In the genomic region with DNA sequence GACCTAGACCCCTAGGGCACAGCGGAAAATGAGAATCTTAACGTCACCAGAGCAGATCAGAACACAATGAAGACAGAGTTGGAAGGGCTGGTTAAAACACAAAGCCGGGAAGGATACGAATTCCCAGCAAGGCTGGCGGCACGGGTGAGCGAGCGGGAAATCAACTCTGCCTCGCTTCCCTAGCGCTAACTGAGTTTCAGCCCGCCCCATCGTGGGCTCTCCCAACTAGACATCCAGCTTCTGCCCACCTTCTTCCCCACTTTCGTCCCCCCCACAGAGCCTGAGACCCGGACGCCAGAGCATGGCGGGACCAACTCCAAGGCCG, we compare ENCODE assay signal across 8 cellular contexts. TPM values are rescaled to one million over a fixed set of nuclear protein-coding genes. Genes with fewer than 3 reads are reported as not detected.
DNase-seq lines count a peak whose midpoint lies in the region; ATAC-seq and TF ChIP-seq lines count a peak whose summit lies in the region.

No MANE protein-coding gene starts in this region.

- H3K4me3 ChIP-seq in DOHH2 (ENCODE audit: low read length) = peak overlapping the region; percentile 97
- peak overlapping the region; percentile 92 for H3K4me3 ChIP-seq in OCI-LY7 (ENCODE audit: low read depth, low read length, poor library complexity, severe bottlenecking)
- peak overlapping the region; percentile 74 to 95 for H3K4me3 ChIP-seq in esophagus (ENCODE audit: low read depth in 1 of 2, low read length in 2 of 2)
- peak overlapping the region; percentile 49 for H3K4me3 ChIP-seq in ovary

- intact Hi-C loops in OCI-LY7 (cut with micrococcal nuclease; ENCODE audit: unreplicated experiment) = loop anchor here (1.0 kb wide), 2 partner anchors 34 to 98 kb away; partner anchors contain the start of gene KANSL2
- intact Hi-C loops in ovary (cut with DNase I) = no loop called here

- no peak for TF ChIP-seq POLR2A in ovary (IDR thresholded peaks at IDR 0.05)

- DNase-seq in OCI-LY7 (ENCODE audit: low spot score) (no peak), ovary (no peak), NCI-H69 (lab: John Stamatoyannopoulos, UW) (no peak)

- BruUV-seq in OCI-LY7 (replicated peaks; lab: Mats Ljungman, UMichigan) = TSS peak; percentile 82

- H3K36me3 ChIP-seq in DOHH2 (ENCODE audit: control insufficient read depth, low read length) (peaks cover 50% of the 10 kb centered on the region), OCI-LY7 (ENCODE audit: insufficient read depth, low read length) (peaks cover 39% of the 10 kb centered on the region), esophagus (ENCODE audit: control insufficient read depth in 2 of 2, insufficient read depth in 2 of 2, low read length in 1 of 2) (no peaks in the 10 kb centered on the region), ovary (no peaks in the 10 kb centered on the region)

- H3K27ac ChIP-seq in DOHH2 (ENCODE audit: low read depth, low read length) (peak overlapping the region; percentile 87), OCI-LY7 (ENCODE audit: low read depth, low read length, poor library complexity, severe bottlenecking) (peak overlapping the region; percentile 82), esophagus (ENCODE audit: low read depth in 2 of 2, low read length in 1 of 2) (peak overlapping the region; percentile 90 to 98), ovary (peak overlapping the region; percentile 67 to 89)

- CTCF ChIA-PET in OCI-LY7 (lab: Charles Lee; ENCODE audit: unreplicated experiment) = no interaction called here

- H3F3A ChIP-seq in DOHH2 (ENCODE audit: control insufficient read depth, insufficient read depth) = peaks cover 4% of the 10 kb centered on the region; the same call in 1 of the 2 replicates

- peaks cover 13% of the 10 kb centered on the region; the same call in 1 of the 2 replicates for H4K20me1 ChIP-seq in DOHH2 (ENCODE audit: control insufficient read depth, insufficient read depth, low read depth, low read length)
- no peaks in the 10 kb centered on the region for H4K20me1 ChIP-seq in OCI-LY7 (ENCODE audit: insufficient read depth, low read length)

- 0% methylated on average over 17 of the region's 17 CpGs for WGBS in esophagus, 2 donors
- WGBS in ovary, 3 donors = 0 to 1% (median 0%) methylated on average over 17 of the region's 17 CpGs

- ATAC-seq in HG03342 (IDR thresholded peaks at IDR 0.05; ENCODE audit: unreplicated experiment) = no peak
- no peak for ATAC-seq in GM21529 (IDR thresholded peaks at IDR 0.05; ENCODE audit: unreplicated experiment)
- ATAC-seq in HG03159 (IDR thresholded peaks at IDR 0.05; ENCODE audit: unreplicated experiment) = no peak

- H3K9me2 ChIP-seq in DOHH2 (replicated peaks; ENCODE audit: control insufficient read depth, low read length) (no peaks in the 10 kb centered on the region), OCI-LY7 (ENCODE audit: insufficient read depth, low read length) (no peaks in the 10 kb centered on the region)

- POLR2A ChIA-PET in OCI-LY7 (lab: Charles Lee) = interaction anchor here (0.6 to 1.3 kb wide), 6 partner anchors 20 to 149 kb away, joined by 3 to 4 read pairs (median 4); partner anchors contain the start of genes KANSL2 and RND1

- H3K27me3 ChIP-seq in DOHH2 (ENCODE audit: control insufficient read depth, low read length) = no peaks in the 10 kb centered on the region
- no peaks in the 10 kb centered on the region for H3K27me3 ChIP-seq in esophagus (ENCODE audit: control insufficient read depth in 1 of 2, insufficient read depth in 2 of 2, low read length in 2 of 2)
- no peaks in the 10 kb centered on the region for H3K27me3 ChIP-seq in ovary

- peaks cover 63% of the 10 kb centered on the region for H3K79me2 ChIP-seq in DOHH2 (ENCODE audit: control insufficient read depth, low read length)
- peaks cover 52% of the 10 kb centered on the region for H3K79me2 ChIP-seq in OCI-LY7 (ENCODE audit: insufficient read depth, low read depth, low read length)

- H3K4me2 ChIP-seq in DOHH2 (ENCODE audit: low read length) (peak overlapping the region; percentile 90), OCI-LY7 (ENCODE audit: low read length) (peak overlapping the region; percentile 99)

- H3K9me3 ChIP-seq in DOHH2 (ENCODE audit: control insufficient read depth, insufficient read depth, low read length) = peaks cover 13% of the 10 kb centered on the region
- H3K9me3 ChIP-seq in OCI-LY7 (ENCODE audit: low read length) = peaks cover 20% of the 10 kb centered on the region; the same call in 1 of the 2 replicates
- H3K9me3 ChIP-seq in esophagus (ENCODE audit: control insufficient read depth in 2 of 2, insufficient read depth in 1 of 2, low read depth in 1 of 2, low read length in 1 of 2) = no peaks in the 10 kb centered on the region
- H3K9me3 ChIP-seq in ovary = no peaks in the 10 kb centered on the region

- H2AFZ ChIP-seq in OCI-LY7 (ENCODE audit: low read length) = peak overlapping the region; percentile 51; the same call in 1 of the 2 replicates

- TF ChIP-seq EP300 in ovary (IDR thresholded peaks at IDR 0.05) = no peak

- H3K4me1 ChIP-seq in DOHH2 (ENCODE audit: control insufficient read depth, low read length) (peaks cover 28% of the 10 kb centered on the region), OCI-LY7 (ENCODE audit: insufficient read depth, low read length, poor library complexity, severe bottlenecking) (peaks cover 19% of the 10 kb centered on the region), esophagus (ENCODE audit: control insufficient read depth in 2 of 2, insufficient read depth in 2 of 2, low read length in 1 of 2) (peaks cover 0 to 4% of the 10 kb centered on the region in 2 donors), ovary (ENCODE audit: insufficient read depth) (peaks cover 2% of the 10 kb centered on the region)

- no peak for TF ChIP-seq CTCF in DOHH2 (IDR thresholded peaks at IDR 0.05; ENCODE audit: low read depth, low read length, poor library complexity, severe bottlenecking)
- no peak for TF ChIP-seq CTCF in OCI-LY7 (conservative IDR thresholded peaks at IDR 0.05; ENCODE audit: low read length)
- no peak for TF ChIP-seq CTCF in ovary (IDR thresholded peaks at IDR 0.05)

RNA-seq across cellular contexts. Expression of gene CCNT1, which starts 0.4 kb away (rescaled TPM):
- 23.6 and 30.9 TPM in 2 replicates for total RNA-seq in OCI-LY7 (2014; rRNA removed; shearing (Covaris generic))
- 57.7 and 59.1 TPM in 2 replicates for total RNA-seq in OCI-LY7 (2022)
- 1 to 10 TPM; 3.2 to 3.6 TPM for polyA plus RNA-seq in esophagus
- 10 to 100 TPM; 20.1 to 48.8 (median 36.4) TPM for total RNA-seq in ovary
- polyA plus RNA-seq in ovary = 10 to 100 TPM in 1 of 2 donors, 1 to 10 TPM in 1; 7.5 to 18.5 TPM

RNA-seq across cellular contexts. Expression of gene KANSL2, which starts 34.1 kb away (rescaled TPM):
- total RNA-seq in OCI-LY7 (2014; rRNA removed; shearing (Covaris generic)) = 47.1 and 58.5 TPM in 2 replicates
- total RNA-seq in OCI-LY7 (2022) (52.5 and 52.7 TPM in 2 replicates), ovary (10 to 100 TPM; 27.5 to 54.1 (median 38.1) TPM)
- polyA plus RNA-seq in esophagus (10 to 100 TPM; 19.1 to 21.5 TPM), ovary (10 to 100 TPM; 33.7 to 35.4 TPM)
